ENCODE assay signal across 8 cellular contexts in the genomic region with DNA sequence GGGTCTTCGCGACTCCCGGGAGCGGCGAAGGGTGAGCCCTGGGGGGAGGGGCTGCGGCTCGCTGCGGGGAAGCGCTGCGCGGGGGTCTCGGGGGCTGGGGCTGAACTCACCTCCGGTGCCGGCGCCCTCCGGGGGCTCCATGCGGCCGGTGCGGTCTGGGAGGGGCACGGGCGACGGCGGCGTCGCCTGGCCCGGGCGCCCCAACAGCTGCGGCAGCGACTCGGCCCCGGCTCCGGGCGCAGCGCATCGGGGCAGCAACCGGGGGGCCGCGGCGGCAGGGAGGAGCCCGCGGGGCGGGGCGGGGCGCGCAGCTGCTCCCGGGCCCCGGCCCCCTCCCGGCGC. TPM values are rescaled to one million over a fixed set of nuclear protein-coding genes. Genes with fewer than 3 reads are reported as not detected.
A peak's percentile ranks its signal among the peaks of the same experiment; 100 is the strongest.
DNase-seq lines count a peak whose midpoint lies in the region; ATAC-seq and TF ChIP-seq lines count a peak whose summit lies in the region.

A gene with protein sequence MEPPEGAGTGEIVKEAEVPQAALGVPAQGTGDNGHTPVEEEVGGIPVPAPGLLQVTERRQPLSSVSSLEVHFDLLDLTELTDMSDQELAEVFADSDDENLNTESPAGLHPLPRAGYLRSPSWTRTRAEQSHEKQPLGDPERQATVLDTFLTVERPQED (minus strand): TSS at position 256 of the 342 bp plus-strand sequence. CDS start 115 bp downstream, at position 141.

- H3K36me3 Mint-ChIP-seq in Caco-2 (ENCODE audit: insufficient read depth, unreplicated experiment) (peaks cover 53% of the 10 kb centered on the region), osteocyte (ENCODE audit: unreplicated experiment) (no peaks in the 10 kb centered on the region)

- POLR2A ChIA-PET in Caco-2 (lab: Charles Lee), result interaction anchor here (1.1 kb wide), 1 partner anchor 145 kb away, joined by 5 read pairs; no protein-coding TSS in a partner anchor

- WGBS in esophagus, 2 donors, result 1 to 2% methylated on average over 7 to 49 of the region's 49 CpGs

- peak within 1 kb of the TSS; percentile 99 for H3K27ac Mint-ChIP-seq in Caco-2 (ENCODE audit: unreplicated experiment)
- H3K27ac Mint-ChIP-seq in osteocyte (ENCODE audit: unreplicated experiment), result peak within 1 kb of the TSS; percentile 67

- H3K4me1 Mint-ChIP-seq in Caco-2 (ENCODE audit: low read depth, unreplicated experiment), result peaks cover 24% of the 10 kb centered on the region
- peaks cover 24% of the 10 kb centered on the region for H3K4me1 Mint-ChIP-seq in osteocyte (ENCODE audit: unreplicated experiment)

- no peak for ATAC-seq in RWPE2 (ENCODE audit: low read depth)
- ATAC-seq in GM19395 (IDR thresholded peaks at IDR 0.05; ENCODE audit: unreplicated experiment), result no peak
- ATAC-seq in GM21717 (IDR thresholded peaks at IDR 0.05; ENCODE audit: unreplicated experiment), result no peak

- CTCF ChIA-PET in Caco-2 (lab: Charles Lee), result interaction anchor here (0.6 to 1.4 kb wide), 5 partner anchors 28 to 96 kb away, joined by 3 to 6 read pairs (median 3); a partner anchor contains a TSS

- BruUV-seq in Caco-2 (replicated peaks; lab: Mats Ljungman, UMichigan), result no TSS peak

- H3K9me3 ChIP-seq in Caco-2 (no peaks in the 10 kb centered on the region), RWPE2 (ENCODE audit: severe bottlenecking) (no peaks in the 10 kb centered on the region), esophagus (ENCODE audit: control insufficient read depth in 2 of 2, insufficient read depth in 1 of 2, low read depth in 1 of 2, low read length in 1 of 2) (no peaks in the 10 kb centered on the region)

- H3K4me1 ChIP-seq in Caco-2 (peaks cover 34% of the 10 kb centered on the region), RWPE2 (ENCODE audit: insufficient read depth, poor library complexity, severe bottlenecking) (peaks cover 19% of the 10 kb centered on the region), esophagus (ENCODE audit: control insufficient read depth in 2 of 2, insufficient read depth in 2 of 2, low read length in 1 of 2) (peaks cover 0 to 3% of the 10 kb centered on the region in 2 donors)

- peak within 1 kb of the TSS; percentile 61 for H3K27ac ChIP-seq in RWPE2 (ENCODE audit: poor library complexity, severe bottlenecking)
- H3K27ac ChIP-seq in esophagus (ENCODE audit: low read depth in 2 of 2, low read length in 1 of 2), result peak within 1 kb of the TSS; percentile 34 to 45

- H3K27me3 Mint-ChIP-seq in Caco-2 (ENCODE audit: insufficient read depth, unreplicated experiment), result no peaks in the 10 kb centered on the region
- no peaks in the 10 kb centered on the region for H3K27me3 Mint-ChIP-seq in osteocyte (ENCODE audit: unreplicated experiment)

- intact Hi-C loops in Caco-2 (cut with micrococcal nuclease; ENCODE audit: unreplicated experiment), result loop anchor here (2.0 kb wide), 1 partner anchor 46 kb away; no protein-coding TSS in a partner anchor

- TF ChIP-seq CTCF in Caco-2 (IDR thresholded peaks at IDR 0.05; ENCODE audit: insufficient read depth in 1 of 2, low read depth in 1 of 2, low read length in 1 of 2, severe bottlenecking in 1 of 2, unreplicated experiment in 1 of 2) (no peak), RWPE2 (IDR thresholded peaks at IDR 0.05; ENCODE audit: poor library complexity, severe bottlenecking) (no peak), osteocyte (IDR thresholded peaks at IDR 0.05) (no peak)

- H3K36me3 ChIP-seq in Caco-2 (ENCODE audit: control insufficient read depth, insufficient read depth, low read length) (peaks cover 1% of the 10 kb centered on the region), RWPE2 (ENCODE audit: low read depth) (no peaks in the 10 kb centered on the region), esophagus (ENCODE audit: control insufficient read depth in 2 of 2, insufficient read depth in 2 of 2, low read length in 1 of 2) (no peaks in the 10 kb centered on the region)

- DNase-seq in Caco-2 (no peak), RWPE2 (ENCODE audit: low spot score) (no peak), osteocyte (ENCODE audit: extremely low spot score, unreplicated experiment) (no peak), hypothalamus (lab: John Stamatoyannopoulos, UW) (no peak), NCI-H446 treated with DMSO at 0.1 percent for 48 hours (lab: John Stamatoyannopoulos, UW) (no peak)

- H3K9me3 Mint-ChIP-seq in Caco-2 (ENCODE audit: unreplicated experiment), result no peaks in the 10 kb centered on the region
- H3K9me3 Mint-ChIP-seq in osteocyte (ENCODE audit: unreplicated experiment), result no peaks in the 10 kb centered on the region

- H3K4me3 Mint-ChIP-seq in Caco-2 (ENCODE audit: unreplicated experiment), result peak within 1 kb of the TSS; percentile 92
- H3K4me3 Mint-ChIP-seq in osteocyte (ENCODE audit: unreplicated experiment), result peak within 1 kb of the TSS; percentile 73

- H3K27me3 ChIP-seq in Caco-2 (replicated peaks; ENCODE audit: control insufficient read depth, insufficient read depth, low read length) (no peaks in the 10 kb centered on the region), RWPE2 (ENCODE audit: insufficient read depth, poor library complexity, severe bottlenecking) (no peaks in the 10 kb centered on the region), esophagus (ENCODE audit: control insufficient read depth in 1 of 2, insufficient read depth in 2 of 2, low read length in 2 of 2) (no peaks in the 10 kb centered on the region)

- peak within 1 kb of the TSS; percentile 88 for H3K4me3 ChIP-seq in Caco-2 (ENCODE audit: low read depth, low read length)
- peak within 1 kb of the TSS; percentile 87 for H3K4me3 ChIP-seq in RWPE2 (ENCODE audit: severe bottlenecking)
- H3K4me3 ChIP-seq in esophagus (ENCODE audit: low read depth in 1 of 2, low read length in 2 of 2), result peak within 1 kb of the TSS; percentile 61 to 74

RNA-seq across cellular contexts. Expression of the gene that starts here (rescaled TPM):
- total RNA-seq in Caco-2 (2022) (64.2 and 64.6 TPM in 2 replicates), osteocyte (0.78 and 1.3 TPM in 2 replicates)
- polyA plus RNA-seq in esophagus, result 10 to 100 TPM; 17.9 TPM

Comparison
In these comparisons a context has a peak if more than half of its experiments do, and no peak if none do; other contexts are left out.
1. RNA of the gene that starts here (total RNA-seq): 64.2 to 64.6 TPM in Caco-2; 0.78 to 1.3 TPM in osteocyte; every median in the first group is over 10 times any median in the second.
2. Peak in every context shown above with its lines, with median percentiles within 50 percentile points of each other: H3K4me3 ChIP-seq.